Comparison of ENCODE assay signal across 10 cellular contexts in genomic region chr20:18853216-18853615, GRCh38. TPM values are rescaled to one million over a fixed set of nuclear protein-coding genes. Genes with fewer than 3 reads are reported as not detected.
"Had no signal": no experiment of that assay in that cellular context is flagged by ENCODE, and none has a peak within 500 bp of the region (broad histone marks: within the 10 kb centered on the region; RNA-seq: fewer than 3 reads in every experiment).

No MANE protein-coding gene starts in this region.

- H3K4me3 ChIP-seq: GM23338, K562 had no signal

- H3K9me3 Mint-ChIP-seq: GM23338 had no signal

- H3K4me2 ChIP-seq: GM23338 had no signal

- H3K4me3 Mint-ChIP-seq: GM23338, H9, HFFc6 had no signal

- DNase-seq: H9, HCEC 1CT, HFFc6, IMR-90 had no signal

- H3K27ac Mint-ChIP-seq: GM23338, H9, HFFc6 had no signal

- ATAC-seq: GM23338, K562 had no signal

- H2AFZ ChIP-seq: GM23338 had no signal

- FAIRE-seq: H1, H54, K562 had no signal

- H3K27ac ChIP-seq: HL-60 had no signal

RNA-seq across cellular contexts. Expression of gene SCP2D1, which starts 39.6 kb away (rescaled TPM):
- total RNA-seq: GM23338, H1, H9, HFFc6, HT1080, IMR-90, K562 had no signal
- polyA plus RNA-seq: GM23338, H1, IMR-90, K562 had no signal
